In the genomic region with DNA sequence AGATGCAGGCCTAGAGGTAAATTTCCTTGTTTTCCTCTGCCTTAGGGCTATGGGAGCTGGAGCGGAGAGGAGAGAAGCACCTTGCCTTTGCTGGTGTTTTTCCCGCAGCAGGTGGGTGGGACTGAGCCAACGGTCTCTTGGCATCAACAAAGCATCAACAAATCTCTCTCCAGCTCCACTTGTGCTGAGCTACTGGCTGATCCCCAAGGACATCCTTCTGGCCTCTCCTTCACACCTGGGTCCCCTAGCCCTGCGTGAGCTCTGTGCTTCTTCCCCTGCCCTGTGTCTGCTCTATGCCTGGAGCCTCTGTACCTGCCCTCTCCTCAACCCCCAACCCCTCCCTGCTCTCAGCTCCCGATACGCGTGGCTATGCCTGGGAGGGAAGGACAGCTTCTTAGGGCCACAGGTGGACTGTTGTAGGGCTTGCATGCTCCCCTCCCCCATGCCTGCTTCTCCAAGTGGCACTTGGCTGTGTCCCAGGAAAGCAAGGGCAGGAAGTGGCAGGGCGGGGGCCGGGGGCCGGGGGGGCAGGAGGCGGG, we compare ENCODE assay signal across 9 cellular contexts. TPM values are rescaled to one million over a fixed set of nuclear protein-coding genes. Genes with fewer than 3 reads are reported as not detected.
DNase-seq lines count a peak whose midpoint lies in the region; TF ChIP-seq lines count a peak whose summit lies in the region.
"Had no signal": no experiment of that assay in that cellular context is flagged by ENCODE, and none has a peak within 500 bp of the region (broad histone marks: within the 10 kb centered on the region; RNA-seq: fewer than 3 reads in every experiment).

No MANE protein-coding gene starts in this region.

- H3K36me3 Mint-ChIP-seq in CD14-positive monocyte = peaks cover 0 to 2% of the 10 kb centered on the region in 2 donors

- H3K9me3 ChIP-seq in adrenal gland (replicated peaks in 1 of 3) = no peaks in the 10 kb centered on the region
- no peaks in the 10 kb centered on the region for H3K9me3 ChIP-seq in muscle layer of duodenum (ENCODE audit: control insufficient read depth in 1 of 2, low read length in 2 of 2)

- 13 to 23% (median 15%) methylated on average over 3 to 11 of the region's 11 CpGs for WGBS in adrenal gland, 4 donors

- no peak overlapping the region for H3K4me3 ChIP-seq in adrenal gland
- H3K4me3 ChIP-seq in muscle layer of duodenum (ENCODE audit: low read depth in 1 of 2, low read length in 2 of 2) = no peak overlapping the region

- H3K27me3 Mint-ChIP-seq in CD14-positive monocyte (ENCODE audit: low read depth in 3 of 3) = peaks cover 32 to 53% (median 35%) of the 10 kb centered on the region in 3 donors

- peaks cover 39% of the 10 kb centered on the region for H3K4me1 Mint-ChIP-seq in CD14-positive monocyte

- no peaks in the 10 kb centered on the region for H3K27me3 ChIP-seq in adrenal gland
- no peaks in the 10 kb centered on the region for H3K27me3 ChIP-seq in muscle layer of duodenum (ENCODE audit: low read depth, low read length)

- no peaks in the 10 kb centered on the region for H3K9me3 Mint-ChIP-seq in CD14-positive monocyte

- peak overlapping the region in 1 of 2 donors; percentile 52 for H3K4me3 Mint-ChIP-seq in CD14-positive monocyte

- peak; percentile 99 for DNase-seq in DMS153 (lab: John Stamatoyannopoulos, UW)
- peak; percentile 94 for DNase-seq in NCI-H187 treated with DMSO at 0.1 percent for 48 hours (lab: John Stamatoyannopoulos, UW)
- peak; percentile 64 to 81 (median 73) for DNase-seq in adrenal gland
- no peak for DNase-seq in effector CD4-positive, alpha-beta T cell
- DNase-seq in stimulated activated naive CD4-positive, alpha-beta T cell (lab: John Stamatoyannopoulos, UW) = no peak
- DNase-seq in OCI-M2 (lab: John Stamatoyannopoulos, UW; ENCODE audit: unreplicated experiment) = no peak
- no peak for DNase-seq in CD14-positive monocyte (ENCODE audit: low spot score)

- no peak for TF ChIP-seq CTCF in adrenal gland (IDR thresholded peaks at IDR 0.05)
- no peak for TF ChIP-seq CTCF in CD14-positive monocyte (IDR thresholded peaks at IDR 0.05)

- H3K36me3 ChIP-seq in adrenal gland (replicated peaks in 1 of 2) (no peaks in the 10 kb centered on the region), muscle layer of duodenum (ENCODE audit: control insufficient read depth in 1 of 2, insufficient read depth in 2 of 2, low read length in 2 of 2) (no peaks in the 10 kb centered on the region)

- H3K27ac Mint-ChIP-seq in CD14-positive monocyte = peak overlapping the region in 2 of 7 donors; percentile 54 to 90

- H3K27ac ChIP-seq in adrenal gland (peak overlapping the region in 3 of 5 donors; percentile 10 to 75 (median 56)), muscle layer of duodenum (ENCODE audit: low read length) (peak overlapping the region; percentile 82)

- peaks cover 11 to 31% of the 10 kb centered on the region in 2 donors for H3K4me1 ChIP-seq in adrenal gland (replicated peaks in 1 of 2)
- H3K4me1 ChIP-seq in muscle layer of duodenum (ENCODE audit: control insufficient read depth in 1 of 2, insufficient read depth in 2 of 2, low read length in 2 of 2) = peaks cover 6 to 7% of the 10 kb centered on the region in 2 donors

- intact Hi-C loops in adrenal gland (cut with DNase I) (no loop called here), CD14-positive monocyte (cut with micrococcal nuclease) (loop anchor here (2.0 to 10.0 kb wide), 3 partner anchors 27 to 53 kb away; a partner anchor contains a TSS)

- no peak for TF ChIP-seq POLR2A in adrenal gland (IDR thresholded peaks at IDR 0.05)

RNA-seq across cellular contexts. Expression of a gene that starts 3.2 kb away (rescaled TPM):
- total RNA-seq in adrenal gland = 1 to 10 TPM in 1 of 8 donors, under 1 TPM in 6, not detected in 1; 0.16 to 1.2 (median 0.41) TPM
- polyA plus RNA-seq in adrenal gland = under 1 TPM; 0.04 to 0.48 (median 0.37) TPM
- polyA plus RNA-seq in CD14-positive monocyte = not detected

RNA-seq across cellular contexts. Expression of a gene that starts 14.7 kb away (rescaled TPM):
- total RNA-seq in adrenal gland = 1 to 10 TPM in 7 of 8 donors, not detected in 1; 1.3 to 8.3 (median 3.3) TPM
- polyA plus RNA-seq in adrenal gland (1 to 10 TPM in 2 of 3 donors, under 1 TPM in 1; 0.40 to 2.2 (median 1.1) TPM), CD14-positive monocyte (1 to 10 TPM; 1.2 to 2.1 TPM)

RNA-seq across cellular contexts. Expression of a gene that starts 33.3 kb away (rescaled TPM):
- not detected for total RNA-seq in adrenal gland
- polyA plus RNA-seq in adrenal gland (under 1 TPM in 2 of 3 donors, not detected in 1; 0.20 to 0.56 TPM), CD14-positive monocyte (not detected)
- total RNA-seq: kidney epithelial cell had no signal

RNA-seq across cellular contexts. Expression of a gene that starts 57.6 kb away (rescaled TPM):
- total RNA-seq in adrenal gland = under 1 TPM in 4 of 8 donors, not detected in 4; 0.22 to 0.72 (median 0.42) TPM
- polyA plus RNA-seq in adrenal gland (under 1 TPM in 2 of 3 donors, not detected in 1; 0.24 to 0.40 TPM), CD14-positive monocyte (not detected)

Comparison
In these comparisons a context has a peak if more than half of its experiments do, and no peak if none do; other contexts are left out.
1. DNase-seq: peak in DMS153 (single experiment), NCI-H187 treated with DMSO at 0.1 percent for 48 hours (single experiment) and adrenal gland (7 of 7); none in effector CD4-positive, alpha-beta T cell (single experiment), stimulated activated naive CD4-positive, alpha-beta T cell (0 of 6), OCI-M2 (single experiment) and CD14-positive monocyte (single experiment).
2. intact Hi-C loops: an anchor here in CD14-positive monocyte (2.0 to 10.0 kb wide); none called in adrenal gland.